Comparison of ENCODE assay signal across 18 cellular contexts in the genomic region with DNA sequence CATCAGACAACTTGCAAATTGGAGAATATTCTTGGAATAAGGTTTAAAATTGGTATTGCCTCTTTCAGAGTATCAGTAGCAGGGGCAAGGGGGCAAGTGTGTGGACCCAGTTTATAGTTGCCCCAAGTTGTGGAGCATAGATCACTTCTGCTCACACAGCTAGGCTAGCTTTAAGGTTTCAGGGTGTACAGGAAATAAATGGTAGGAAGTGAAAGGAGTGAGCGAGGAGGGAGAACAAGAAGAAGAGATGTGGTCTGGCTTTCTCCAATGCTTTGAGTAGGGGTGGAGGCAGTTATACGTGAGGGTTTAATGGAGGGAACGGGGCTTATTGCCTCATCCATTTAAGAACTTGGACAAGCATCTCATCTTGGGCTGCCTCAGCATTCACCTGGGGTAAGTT.
"Had no signal": no experiment of that assay in that cellular context is flagged by ENCODE, and none has a peak within 500 bp of the region (broad histone marks: within the 10 kb centered on the region; RNA-seq: fewer than 3 reads in every experiment).

No MANE protein-coding gene starts in this region.

- H2AFZ ChIP-seq: neural progenitor cell, parathyroid adenoma had no signal

- H3K36me3 ChIP-seq: colonic mucosa, neural progenitor cell, sigmoid colon, thyroid gland had no signal

- H3K4me2 ChIP-seq: neural progenitor cell had no signal

- FAIRE-seq: endometrium, urothelium cell line had no signal

- H3K27me3 ChIP-seq: colonic mucosa, neural progenitor cell, sigmoid colon, thyroid gland had no signal

- DNase-seq: activated CD4-positive, alpha-beta memory T cell treated with anti-CD3 and anti-CD28 coated beads, Interleukin-2, amount 10 ng/mL, durations not matched to agents 7 days and 5 days; activated effector memory CD4-positive, alpha-beta T cell treated with anti-CD3 and anti-CD28 coated beads, Interleukin-2, amount 50 U/mL, for 16 hours; activated T-cell treated with anti-CD3 and anti-CD28 coated beads, Interleukin-2, amount 50 U/mL, for 4 hours; central memory CD4-positive, alpha-beta T cell; colonic mucosa; islet precursor cell; naive B cell; sigmoid colon; stimulated activated CD4-positive, alpha-beta T cell treated with anti-CD3 and anti-CD28 coated beads, Interleukin-2, amount 100 ng/mL, for 24 hours; stimulated activated naive B cell treated with anti-CD40 and anti-IgM and Interleukin-4, amounts not matched to agents 10 μg/mL and 1 μg/mL and 100 μg/mL, for 72 hours; T1000; thyroid gland had no signal

- H3K27ac ChIP-seq: colonic mucosa, neural progenitor cell, parathyroid adenoma, sigmoid colon, thyroid gland, VCaP had no signal

- H3K4me1 ChIP-seq: colonic mucosa, neural progenitor cell, parathyroid adenoma, sigmoid colon, thyroid gland had no signal

- ATAC-seq: activated T-cell treated with anti-CD3 and anti-CD28 coated beads, Interleukin-2, amount 50 U/mL, for 4 hours; left lobe of liver; stimulated activated naive B cell treated with anti-CD40 and anti-IgM and Interleukin-4, amounts not matched to agents 10 μg/mL and 1 μg/mL and 100 μg/mL, for 72 hours had no signal

- H3K9ac ChIP-seq: neural progenitor cell, parathyroid adenoma had no signal

- H3K9me3 ChIP-seq: colonic mucosa, sigmoid colon, thyroid gland had no signal

- H3K4me3 ChIP-seq: colonic mucosa, neural progenitor cell, sigmoid colon, thyroid gland had no signal
